20 cellular contexts compared by ENCODE assay signal in the genomic region with DNA sequence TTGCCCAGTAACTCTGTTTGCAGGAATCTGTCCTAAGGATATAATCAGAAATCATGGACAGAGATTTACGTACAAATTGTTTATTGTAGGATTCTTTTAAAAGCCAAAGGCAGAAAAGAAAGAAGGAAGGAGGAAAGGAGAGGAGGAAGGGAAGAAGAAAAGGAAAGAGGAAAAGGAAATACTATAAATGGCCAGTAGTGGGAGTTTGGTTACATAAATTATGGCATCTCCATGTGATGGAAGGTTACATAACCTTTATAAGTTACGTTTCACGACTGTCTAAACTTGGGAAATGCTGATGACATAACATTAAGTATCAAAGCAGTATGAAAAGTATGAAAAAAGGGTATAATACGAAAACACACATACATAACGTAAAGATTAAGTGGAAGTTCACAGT. TPM values are rescaled to one million over a fixed set of nuclear protein-coding genes. Genes with fewer than 3 reads are reported as not detected.
DNase-seq lines count a peak whose midpoint lies in the region; ATAC-seq and TF ChIP-seq lines count a peak whose summit lies in the region.
"Had no signal": no experiment of that assay in that cellular context is flagged by ENCODE, and none has a peak within 500 bp of the region (broad histone marks: within the 10 kb centered on the region; RNA-seq: fewer than 3 reads in every experiment).

No MANE protein-coding gene starts in this region.

- no peaks in the 10 kb centered on the region for H3K4me1 ChIP-seq in lower lobe of right lung
- H3K4me1 ChIP-seq: gastroesophageal sphincter had no signal

- H3K9me3 Mint-ChIP-seq in HFFc6: no peaks in the 10 kb centered on the region
- H3K9me3 Mint-ChIP-seq: activated CD4-positive, alpha-beta T cell treated with anti-CD3 and anti-CD28 coated beads, Interleukin-2, amount 10 ng/mL, durations not matched to agents 24 days and 14 days; activated T-cell treated with anti-CD3 and anti-CD28 coated beads, Interleukin-2, amount 50 U/mL, for 24 hours; central memory CD8-positive, alpha-beta T cell; immature natural killer cell; nephron progenitor cell; T-helper 2 cell treated with Interferon-gamma antibody and Interleukin-4, amounts not matched to agents 5 μg/mL and 100 μg/mL, for 36 hours had no signal

- H3K9me3 ChIP-seq in lower lobe of right lung: no peaks in the 10 kb centered on the region
- H3K9me3 ChIP-seq: gastroesophageal sphincter, thoracic aorta had no signal

- no peaks in the 10 kb centered on the region for H3K27me3 Mint-ChIP-seq in HFFc6 (ENCODE audit: insufficient read depth)
- H3K27me3 Mint-ChIP-seq: activated CD4-positive, alpha-beta T cell treated with anti-CD3 and anti-CD28 coated beads, Interleukin-2, amount 10 ng/mL, durations not matched to agents 24 days and 14 days; activated T-cell treated with anti-CD3 and anti-CD28 coated beads, Interleukin-2, amount 50 U/mL, for 24 hours; central memory CD8-positive, alpha-beta T cell had no signal

- peak; percentile 24 for DNase-seq in NCI-H82 (lab: John Stamatoyannopoulos, UW)
- DNase-seq in NCI-H82 treated with DMSO at 0.1 percent for 48 hours (lab: John Stamatoyannopoulos, UW; ENCODE audit: unreplicated experiment): no peak
- DNase-seq in HFFc6: no peak
- DNase-seq in RWPE1 (ENCODE audit: low spot score): no peak
- no peak for DNase-seq in lower lobe of right lung
- no peak for DNase-seq in NCI-H2029 treated with DMSO at 0.1 percent for 48 hours (lab: John Stamatoyannopoulos, UW)
- DNase-seq: activated CD4-positive, alpha-beta T cell treated with anti-CD3 and anti-CD28 coated beads, Interleukin-2, amount 10 ng/mL, durations not matched to agents 24 days and 14 days; activated T-cell treated with anti-CD3 and anti-CD28 coated beads, Interleukin-2, amount 50 U/mL, for 24 hours; immature natural killer cell; mesenchymal stem cell; NCI-H1417; NCI-H345; nephron progenitor cell; stimulated activated CD4-positive, alpha-beta T cell treated with anti-CD3 and anti-CD28 coated beads, Interleukin-2, amount 100 ng/mL, for 48 hours had no signal

- TF ChIP-seq CTCF in HFFc6 (IDR thresholded peaks at IDR 0.05): peak; percentile 59
- TF ChIP-seq CTCF in RWPE1 (conservative IDR thresholded peaks at IDR 0.05; ENCODE audit: low read depth): peak; percentile 17; the same call in 1 of the 2 replicates
- peak; percentile 13 for TF ChIP-seq CTCF in lower lobe of right lung (IDR thresholded peaks at IDR 0.05)

- ATAC-seq in lower lobe of right lung: no peak
- no peak for ATAC-seq in HG02884 (IDR thresholded peaks at IDR 0.05; ENCODE audit: unreplicated experiment)
- no peak for ATAC-seq in GM21390 (IDR thresholded peaks at IDR 0.05; ENCODE audit: unreplicated experiment)
- ATAC-seq: gastroesophageal sphincter had no signal

- no peak overlapping the region for H3K4me3 ChIP-seq in lower lobe of right lung
- H3K4me3 ChIP-seq: gastroesophageal sphincter, thoracic aorta had no signal

- POLR2A ChIA-PET in RWPE1 (lab: Yijun Ruan, JAX; ENCODE audit: low non-redundant PET): no interaction called here

- no peaks in the 10 kb centered on the region for H3K27me3 ChIP-seq in lower lobe of right lung (ENCODE audit: low read depth)
- H3K27me3 ChIP-seq: gastroesophageal sphincter had no signal

- peaks cover 20% of the 10 kb centered on the region for H3K36me3 ChIP-seq in lower lobe of right lung
- H3K36me3 ChIP-seq: thoracic aorta had no signal

- H3K27ac ChIP-seq in RWPE1: no peak overlapping the region
- no peak overlapping the region for H3K27ac ChIP-seq in lower lobe of right lung
- H3K27ac ChIP-seq: gastroesophageal sphincter, thoracic aorta had no signal

- peaks cover 31% of the 10 kb centered on the region for H3K4me1 Mint-ChIP-seq in HFFc6 (ENCODE audit: low read depth)
- H3K4me1 Mint-ChIP-seq: central memory CD8-positive, alpha-beta T cell; immature natural killer cell had no signal

- no peak overlapping the region for H3K27ac Mint-ChIP-seq in HFFc6
- H3K27ac Mint-ChIP-seq: activated CD4-positive, alpha-beta T cell treated with anti-CD3 and anti-CD28 coated beads, Interleukin-2, amount 10 ng/mL, durations not matched to agents 24 days and 14 days; activated T-cell treated with anti-CD3 and anti-CD28 coated beads, Interleukin-2, amount 50 U/mL, for 24 hours; immature natural killer cell; T-helper 2 cell treated with Interferon-gamma antibody and Interleukin-4, amounts not matched to agents 5 μg/mL and 100 μg/mL, for 36 hours had no signal

- intact Hi-C loops in lower lobe of right lung (cut with DNase I): no loop called here

- peaks cover 16% of the 10 kb centered on the region for H3K36me3 Mint-ChIP-seq in HFFc6 (ENCODE audit: low read depth)

- CTCF ChIA-PET in RWPE1 (lab: Yijun Ruan, JAX): interaction anchor here (0.6 to 3.4 kb wide), 2 partner anchors 9 to 187 kb away, joined by 3 to 13 read pairs; no protein-coding TSS in a partner anchor

- no peak overlapping the region for H3K4me3 Mint-ChIP-seq in HFFc6
- H3K4me3 Mint-ChIP-seq: activated CD4-positive, alpha-beta T cell treated with anti-CD3 and anti-CD28 coated beads, Interleukin-2, amount 10 ng/mL, durations not matched to agents 24 days and 14 days; activated T-cell treated with anti-CD3 and anti-CD28 coated beads, Interleukin-2, amount 50 U/mL, for 24 hours; central memory CD8-positive, alpha-beta T cell; immature natural killer cell; nephron progenitor cell; T-helper 2 cell treated with Interferon-gamma antibody and Interleukin-4, amounts not matched to agents 5 μg/mL and 100 μg/mL, for 36 hours had no signal

RNA-seq across cellular contexts. Expression of gene SMYD2, which starts 39.0 kb away (rescaled TPM):
- total RNA-seq in HFFc6 (2021; fragmentation: NEBNext Ultra II Directional; extraction: Animal tissue kit (Norgen Biotek cat#: 25700)): 10 to 100 TPM; 27.3 to 32.3 (median 29.5) TPM
- 41.6 TPM for total RNA-seq in lower lobe of right lung
